4 cellular contexts compared by ENCODE assay signal in the genomic region with DNA sequence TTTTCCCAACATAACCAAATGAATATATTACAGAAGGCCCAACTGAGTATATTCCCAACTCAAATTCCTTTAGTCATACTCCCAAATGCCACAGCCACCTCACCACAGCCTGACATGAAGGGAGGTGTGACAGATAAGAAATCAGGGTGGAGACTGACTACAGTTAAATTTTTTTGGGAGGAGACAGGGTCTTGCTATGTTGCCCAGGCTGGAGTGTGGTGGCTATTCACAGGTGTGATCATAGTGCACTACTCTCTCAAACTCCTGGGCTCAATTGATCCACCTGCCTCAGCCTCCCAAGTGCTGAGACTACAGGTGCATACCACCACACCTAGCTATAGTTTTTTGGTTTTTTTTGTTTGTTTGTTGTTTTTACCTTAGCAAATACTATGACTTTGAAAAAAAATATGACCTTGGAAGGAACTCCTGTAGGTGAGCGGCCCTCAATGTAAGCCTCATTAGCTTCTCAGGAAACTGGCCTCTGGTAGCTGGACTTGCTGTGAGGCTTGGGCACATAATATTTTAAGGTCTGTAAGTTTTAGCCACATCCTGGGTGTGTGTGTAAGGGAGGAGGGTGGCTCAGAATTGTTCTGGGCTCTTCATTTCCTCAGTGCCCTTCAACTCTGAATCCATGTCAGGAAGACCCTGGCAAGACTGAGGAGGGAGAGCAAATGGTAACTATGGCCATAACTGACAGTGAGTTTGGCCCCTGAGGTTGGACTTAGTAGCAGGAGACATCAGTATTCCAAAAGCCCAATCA.
TF ChIP-seq lines count a peak whose summit lies in the region.

No MANE protein-coding gene starts in this region.

TF ChIP-seq in SK-N-SH, 30 proteins besides CTCF, POLR2A, EP300 and RAD21:
- TF ChIP-seq ELF1 (IDR thresholded peaks at IDR 0.05), result no peak
- TF ChIP-seq POLR2AphosphoS5 (IDR thresholded peaks at IDR 0.05; ENCODE audit: low read depth, low read length), result peak; percentile 22; the same call in 1 of the 2 replicates

TF ChIP-seq in SK-N-SH treated with all-trans-retinoic acid at 6 μM for 48 hours, 23 proteins besides CTCF, POLR2A, EP300 and RAD21:
- TF ChIP-seq, protein P1, sequence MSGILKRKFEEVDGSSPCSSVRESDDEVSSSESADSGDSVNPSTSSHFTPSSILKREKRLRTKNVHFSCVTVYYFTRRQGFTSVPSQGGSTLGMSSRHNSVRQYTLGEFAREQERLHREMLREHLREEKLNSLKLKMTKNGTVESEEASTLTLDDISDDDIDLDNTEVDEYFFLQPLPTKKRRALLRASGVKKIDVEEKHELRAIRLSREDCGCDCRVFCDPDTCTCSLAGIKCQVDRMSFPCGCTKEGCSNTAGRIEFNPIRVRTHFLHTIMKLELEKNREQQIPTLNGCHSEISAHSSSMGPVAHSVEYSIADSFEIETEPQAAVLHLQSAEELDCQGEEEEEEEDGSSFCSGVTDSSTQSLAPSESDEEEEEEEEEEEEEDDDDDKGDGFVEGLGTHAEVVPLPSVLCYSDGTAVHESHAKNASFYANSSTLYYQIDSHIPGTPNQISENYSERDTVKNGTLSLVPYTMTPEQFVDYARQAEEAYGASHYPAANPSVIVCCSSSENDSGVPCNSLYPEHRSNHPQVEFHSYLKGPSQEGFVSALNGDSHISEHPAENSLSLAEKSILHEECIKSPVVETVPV (CRISPR knock-in tag; IDR thresholded peaks at IDR 0.05), result no peak
- no peak for TF ChIP-seq ZNF8 (CRISPR knock-in tag; IDR thresholded peaks at IDR 0.05)
- no peak for TF ChIP-seq PATZ1 (CRISPR knock-in tag; IDR thresholded peaks at IDR 0.05; ENCODE audit: borderline replicate concordance)
- TF ChIP-seq SNAI2 (CRISPR knock-in tag; IDR thresholded peaks at IDR 0.05), result no peak
- TF ChIP-seq, protein P2, sequence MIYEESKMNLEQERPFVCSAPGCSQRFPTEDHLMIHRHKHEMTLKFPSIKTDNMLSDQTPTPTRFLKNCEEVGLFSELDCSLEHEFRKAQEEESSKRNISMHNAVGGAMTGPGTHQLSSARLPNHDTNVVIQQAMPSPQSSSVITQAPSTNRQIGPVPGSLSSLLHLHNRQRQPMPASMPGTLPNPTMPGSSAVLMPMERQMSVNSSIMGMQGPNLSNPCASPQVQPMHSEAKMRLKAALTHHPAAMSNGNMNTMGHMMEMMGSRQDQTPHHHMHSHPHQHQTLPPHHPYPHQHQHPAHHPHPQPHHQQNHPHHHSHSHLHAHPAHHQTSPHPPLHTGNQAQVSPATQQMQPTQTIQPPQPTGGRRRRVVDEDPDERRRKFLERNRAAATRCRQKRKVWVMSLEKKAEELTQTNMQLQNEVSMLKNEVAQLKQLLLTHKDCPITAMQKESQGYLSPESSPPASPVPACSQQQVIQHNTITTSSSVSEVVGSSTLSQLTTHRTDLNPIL (CRISPR knock-in tag; IDR thresholded peaks at IDR 0.05; ENCODE audit: low read depth), result no peak
- no peak for TF ChIP-seq PPARA (CRISPR knock-in tag; IDR thresholded peaks at IDR 0.05; ENCODE audit: borderline replicate concordance)
- TF ChIP-seq TOX (CRISPR knock-in tag; IDR thresholded peaks at IDR 0.05; ENCODE audit: borderline replicate concordance), result no peak
- no peak for TF ChIP-seq ZFP30 (CRISPR knock-in tag; IDR thresholded peaks at IDR 0.05)
- TF ChIP-seq RARB (CRISPR knock-in tag; IDR thresholded peaks at IDR 0.05), result no peak
- no peak for TF ChIP-seq ZNF565 (CRISPR knock-in tag; conservative IDR thresholded peaks at IDR 0.05; ENCODE audit: low read depth)
- no peak for TF ChIP-seq ARNTL (CRISPR knock-in tag; IDR thresholded peaks at IDR 0.05; ENCODE audit: borderline replicate concordance, low read depth)
- no peak for TF ChIP-seq OSR1 (CRISPR knock-in tag; IDR thresholded peaks at IDR 0.05)
- TF ChIP-seq ESRRG (CRISPR knock-in tag; IDR thresholded peaks at IDR 0.05), result no peak
- TF ChIP-seq ISL1 (CRISPR knock-in tag; IDR thresholded peaks at IDR 0.05), result no peak
- no peak for TF ChIP-seq TCF4 (CRISPR knock-in tag; IDR thresholded peaks at IDR 0.05; ENCODE audit: borderline replicate concordance)
- TF ChIP-seq ZC3H10 (CRISPR knock-in tag; IDR thresholded peaks at IDR 0.05), result no peak
- TF ChIP-seq CSDC2 (CRISPR knock-in tag; IDR thresholded peaks at IDR 0.05), result no peak

TF ChIP-seq in GM12878, 131 proteins besides CTCF, POLR2A, EP300 and RAD21 (continues in another document):
- TF ChIP-seq NFXL1 (IDR thresholded peaks at IDR 0.05; ENCODE audit: borderline replicate concordance), result no peak
- TF ChIP-seq CBFB (IDR thresholded peaks at IDR 0.05; ENCODE audit: low read depth), result no peak
- TF ChIP-seq, protein P3, sequence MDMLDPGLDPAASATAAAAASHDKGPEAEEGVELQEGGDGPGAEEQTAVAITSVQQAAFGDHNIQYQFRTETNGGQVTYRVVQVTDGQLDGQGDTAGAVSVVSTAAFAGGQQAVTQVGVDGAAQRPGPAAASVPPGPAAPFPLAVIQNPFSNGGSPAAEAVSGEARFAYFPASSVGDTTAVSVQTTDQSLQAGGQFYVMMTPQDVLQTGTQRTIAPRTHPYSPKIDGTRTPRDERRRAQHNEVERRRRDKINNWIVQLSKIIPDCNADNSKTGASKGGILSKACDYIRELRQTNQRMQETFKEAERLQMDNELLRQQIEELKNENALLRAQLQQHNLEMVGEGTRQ (IDR thresholded peaks at IDR 0.05; ENCODE audit: borderline replicate concordance, low read depth, low read length), result no peak
- TF ChIP-seq TCF7 (IDR thresholded peaks at IDR 0.05; ENCODE audit: borderline replicate concordance), result no peak
- TF ChIP-seq BMI1 (IDR thresholded peaks at IDR 0.05; ENCODE audit: borderline replicate concordance), result no peak
- TF ChIP-seq, protein P4, sequence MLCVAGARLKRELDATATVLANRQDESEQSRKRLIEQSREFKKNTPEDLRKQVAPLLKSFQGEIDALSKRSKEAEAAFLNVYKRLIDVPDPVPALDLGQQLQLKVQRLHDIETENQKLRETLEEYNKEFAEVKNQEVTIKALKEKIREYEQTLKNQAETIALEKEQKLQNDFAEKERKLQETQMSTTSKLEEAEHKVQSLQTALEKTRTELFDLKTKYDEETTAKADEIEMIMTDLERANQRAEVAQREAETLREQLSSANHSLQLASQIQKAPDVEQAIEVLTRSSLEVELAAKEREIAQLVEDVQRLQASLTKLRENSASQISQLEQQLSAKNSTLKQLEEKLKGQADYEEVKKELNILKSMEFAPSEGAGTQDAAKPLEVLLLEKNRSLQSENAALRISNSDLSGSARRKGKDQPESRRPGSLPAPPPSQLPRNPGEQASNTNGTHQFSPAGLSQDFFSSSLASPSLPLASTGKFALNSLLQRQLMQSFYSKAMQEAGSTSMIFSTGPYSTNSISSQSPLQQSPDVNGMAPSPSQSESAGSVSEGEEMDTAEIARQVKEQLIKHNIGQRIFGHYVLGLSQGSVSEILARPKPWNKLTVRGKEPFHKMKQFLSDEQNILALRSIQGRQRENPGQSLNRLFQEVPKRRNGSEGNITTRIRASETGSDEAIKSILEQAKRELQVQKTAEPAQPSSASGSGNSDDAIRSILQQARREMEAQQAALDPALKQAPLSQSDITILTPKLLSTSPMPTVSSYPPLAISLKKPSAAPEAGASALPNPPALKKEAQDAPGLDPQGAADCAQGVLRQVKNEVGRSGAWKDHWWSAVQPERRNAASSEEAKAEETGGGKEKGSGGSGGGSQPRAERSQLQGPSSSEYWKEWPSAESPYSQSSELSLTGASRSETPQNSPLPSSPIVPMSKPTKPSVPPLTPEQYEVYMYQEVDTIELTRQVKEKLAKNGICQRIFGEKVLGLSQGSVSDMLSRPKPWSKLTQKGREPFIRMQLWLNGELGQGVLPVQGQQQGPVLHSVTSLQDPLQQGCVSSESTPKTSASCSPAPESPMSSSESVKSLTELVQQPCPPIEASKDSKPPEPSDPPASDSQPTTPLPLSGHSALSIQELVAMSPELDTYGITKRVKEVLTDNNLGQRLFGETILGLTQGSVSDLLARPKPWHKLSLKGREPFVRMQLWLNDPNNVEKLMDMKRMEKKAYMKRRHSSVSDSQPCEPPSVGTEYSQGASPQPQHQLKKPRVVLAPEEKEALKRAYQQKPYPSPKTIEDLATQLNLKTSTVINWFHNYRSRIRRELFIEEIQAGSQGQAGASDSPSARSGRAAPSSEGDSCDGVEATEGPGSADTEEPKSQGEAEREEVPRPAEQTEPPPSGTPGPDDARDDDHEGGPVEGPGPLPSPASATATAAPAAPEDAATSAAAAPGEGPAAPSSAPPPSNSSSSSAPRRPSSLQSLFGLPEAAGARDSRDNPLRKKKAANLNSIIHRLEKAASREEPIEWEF (IDR thresholded peaks at IDR 0.05; ENCODE audit: insufficient replicate concordance, low read depth, low read length), result no peak
- TF ChIP-seq CBX5 (IDR thresholded peaks at IDR 0.05; ENCODE audit: low read depth), result no peak

TF ChIP-seq in HEK293T, 16 proteins besides CTCF, POLR2A, EP300 and RAD21:
- TF ChIP-seq FOXK2 (IDR thresholded peaks at IDR 0.05), result no peak
- TF ChIP-seq FOXA1 (IDR thresholded peaks at IDR 0.05), result no peak
- no peak for TF ChIP-seq ZNF384 (IDR thresholded peaks at IDR 0.05)
- no peak for TF ChIP-seq HDGF (IDR thresholded peaks at IDR 0.05; ENCODE audit: borderline replicate concordance)
- no peak for TF ChIP-seq PKNOX1 (IDR thresholded peaks at IDR 0.05)
- TF ChIP-seq L3MBTL2 (conservative IDR thresholded peaks at IDR 0.05), result no peak
- no peak for TF ChIP-seq NFRKB (IDR thresholded peaks at IDR 0.05)
- no peak for TF ChIP-seq SUZ12 (IDR thresholded peaks at IDR 0.05)
- no peak for TF ChIP-seq BHLHE40 (IDR thresholded peaks at IDR 0.05; ENCODE audit: borderline replicate concordance)
- TF ChIP-seq CTBP1 (IDR thresholded peaks at IDR 0.05; ENCODE audit: borderline replicate concordance), result no peak
- TF ChIP-seq LEF1 (IDR thresholded peaks at IDR 0.05; ENCODE audit: borderline replicate concordance), result no peak
- TF ChIP-seq TARDBP (IDR thresholded peaks at IDR 0.05), result no peak
